In the genomic region with DNA sequence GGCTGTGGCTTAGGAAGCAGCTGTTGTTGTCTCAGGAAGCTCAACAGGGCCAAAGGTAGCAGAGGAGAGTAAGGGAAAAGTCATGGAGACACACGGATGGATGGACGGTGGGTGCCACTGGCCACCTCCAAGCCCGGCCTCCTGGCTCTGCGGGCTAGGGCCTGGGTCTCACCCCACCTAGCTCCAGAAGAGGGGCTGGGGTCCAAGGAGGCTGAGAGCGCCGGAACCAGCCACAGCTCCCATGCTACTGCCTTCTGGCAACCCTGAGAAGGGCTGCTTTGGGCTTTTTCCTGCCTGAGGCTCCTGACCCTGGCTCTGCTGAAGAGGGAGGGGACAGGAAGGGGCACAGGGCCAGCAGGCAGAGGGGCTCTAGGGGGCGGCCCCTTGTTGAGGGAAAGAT, we compare ENCODE assay signal across 20 cellular contexts. TPM values are rescaled to one million over a fixed set of nuclear protein-coding genes. Genes with fewer than 3 reads are reported as not detected.
DNase-seq lines count a peak whose midpoint lies in the region; ATAC-seq and TF ChIP-seq lines count a peak whose summit lies in the region.
"Had no signal": no experiment of that assay in that cellular context is flagged by ENCODE, and none has a peak within 500 bp of the region (broad histone marks: within the 10 kb centered on the region; RNA-seq: fewer than 3 reads in every experiment).

No MANE protein-coding gene starts in this region.

- H3K9me3 Mint-ChIP-seq in H9 (no peaks in the 10 kb centered on the region), progenitor cell of endocrine pancreas (ENCODE audit: low read depth) (no peaks in the 10 kb centered on the region)

- H3K4ac ChIP-seq in H9 (ENCODE audit: low read depth, low read length): no peak overlapping the region
- no peak overlapping the region for H3K4ac ChIP-seq in neuronal stem cell (ENCODE audit: low read length)

- no peaks in the 10 kb centered on the region for H3K23me2 ChIP-seq in H9 (ENCODE audit: insufficient read length, low read depth, low read length, poor library complexity, severe bottlenecking)

- H3K18ac ChIP-seq in H9 (ENCODE audit: insufficient read length, low read depth, low read length) (peak overlapping the region; percentile 19), neuronal stem cell (ENCODE audit: low read length) (peak overlapping the region; percentile 70)

- no peak for TF ChIP-seq CTCF in heart right ventricle (IDR thresholded peaks at IDR 0.05)
- no peak for TF ChIP-seq CTCF in H9 (conservative IDR thresholded peaks at IDR 0.05)
- no peak for TF ChIP-seq CTCF in uterus (IDR thresholded peaks at IDR 0.05)
- no peak for TF ChIP-seq CTCF in progenitor cell of endocrine pancreas (IDR thresholded peaks at IDR 0.05; ENCODE audit: unreplicated experiment)

- intact Hi-C loops in heart right ventricle (cut with DNase I) (no loop called here), left ventricle myocardium superior (cut with micrococcal nuclease) (no loop called here), uterus (cut with DNase I; ENCODE audit: low total_unique reads) (no loop called here)

- H3K4me1 ChIP-seq in heart right ventricle (peaks cover 12 to 70% (median 50%) of the 10 kb centered on the region in 9 donors), H9 (ENCODE audit: insufficient read depth, low read length) (no peaks in the 10 kb centered on the region), neuronal stem cell (ENCODE audit: control insufficient read depth in 2 of 2, insufficient read depth in 1 of 2, low read depth in 1 of 2, low read length in 2 of 2) (peaks cover 4 to 9% of the 10 kb centered on the region in 2 donors), uterus (no peaks in the 10 kb centered on the region)
- H3K4me1 ChIP-seq: HAP-1, SJSA1 had no signal

- H3K27me3 ChIP-seq in heart right ventricle: no peaks in the 10 kb centered on the region
- H3K27me3 ChIP-seq in H9 (ENCODE audit: insufficient read depth, low read length): no peaks in the 10 kb centered on the region
- peaks cover 0 to 62% (median 0%) of the 10 kb centered on the region in 3 experiments for H3K27me3 ChIP-seq in neuronal stem cell (ENCODE audit: control insufficient read depth in 3 of 3, insufficient read depth in 3 of 3, low read depth in 1 of 3, low read length in 3 of 3)
- no peaks in the 10 kb centered on the region for H3K27me3 ChIP-seq in uterus

- no peak overlapping the region for H3K9ac ChIP-seq in H9 (ENCODE audit: extremely low read depth, insufficient read length, low read length)
- H3K9ac ChIP-seq in neuronal stem cell (ENCODE audit: low read depth, low read length, poor library complexity): peak overlapping the region; percentile 25

- H2BK120ac ChIP-seq in H9 (ENCODE audit: low read depth, low read length, poor library complexity, severe bottlenecking) (no peak overlapping the region), neuronal stem cell (ENCODE audit: low read depth, low read length) (no peak overlapping the region)

- H4K8ac ChIP-seq in H9 (replicated peaks; ENCODE audit: insufficient read length, low read depth, low read length): no peak overlapping the region
- no peak overlapping the region for H4K8ac ChIP-seq in neuronal stem cell (ENCODE audit: low read depth, low read length)

- H3K27ac Mint-ChIP-seq in H9 (no peak overlapping the region; a peak in 1 of 7 replicates), progenitor cell of endocrine pancreas (no peak overlapping the region)

- H3K36me3 Mint-ChIP-seq in H9 (ENCODE audit: insufficient read depth in 1 of 3, low read depth in 3 of 3): no peaks in the 10 kb centered on the region
- H3K36me3 Mint-ChIP-seq in progenitor cell of endocrine pancreas (ENCODE audit: insufficient read depth): no peaks in the 10 kb centered on the region

- TF ChIP-seq POLR2A in uterus (IDR thresholded peaks at IDR 0.05): no peak

- H3K23ac ChIP-seq in H9 (ENCODE audit: insufficient read length, low read depth, low read length) (no peak overlapping the region), neuronal stem cell (ENCODE audit: low read depth, low read length, poor library complexity) (peak overlapping the region; percentile 16)

- H3K4me1 Mint-ChIP-seq in H9 (peaks cover 0 to 2% of the 10 kb centered on the region in 2 experiments; a peak in 1 of 4 replicates), progenitor cell of endocrine pancreas (ENCODE audit: low read depth) (no peaks in the 10 kb centered on the region)

- no peak for DNase-seq in heart right ventricle
- no peak for DNase-seq in left ventricle myocardium superior
- DNase-seq in H9: no peak
- DNase-seq in neuronal stem cell (ENCODE audit: low spot score): no peak
- DNase-seq in uterus: no peak
- no peak for DNase-seq in progenitor cell of endocrine pancreas (ENCODE audit: low spot score, unreplicated experiment)
- DNase-seq in H4 (ENCODE audit: low spot score): no peak
- DNase-seq: COR-L47; DMS 273 treated with DMSO at 0.1 percent for 48 hours; DMS79 treated with DMSO at 0.1 percent for 48 hours; Kasumi-1; NCI-H1048; NCI-H1417 treated with DMSO at 0.1 percent for 48 hours; NCI-H187; NK-92 treated with Interleukin-12 subunit alpha and Interleukin-12 subunit beta, amount 100 ng/mL, for 24 hours had no signal

- H2AFZ ChIP-seq in H9 (ENCODE audit: low read length) (no peak overlapping the region), neuronal stem cell (ENCODE audit: low read length) (peak overlapping the region; percentile 68)

- no peak overlapping the region for H2BK12ac ChIP-seq in H9 (ENCODE audit: insufficient read length, low read depth, low read length)
- no peak overlapping the region for H2BK12ac ChIP-seq in neuronal stem cell (ENCODE audit: low read length)

- H3K79me1 ChIP-seq in H9 (ENCODE audit: insufficient read depth, low read depth, low read length, poor library complexity, severe bottlenecking) (no peaks in the 10 kb centered on the region), neuronal stem cell (ENCODE audit: low read depth, low read length) (no peaks in the 10 kb centered on the region)

- ATAC-seq in heart right ventricle: peak in 3 of 8 donors; percentile 26 to 46 (median 37)
- no peak for ATAC-seq in left ventricle myocardium superior
- ATAC-seq: Panc1 had no signal

- H3K4me2 ChIP-seq in H9 (ENCODE audit: insufficient read depth, insufficient read length, low read length) (no peak overlapping the region), neuronal stem cell (ENCODE audit: insufficient read depth, low read length, poor library complexity, severe bottlenecking) (no peak overlapping the region)

- H4K91ac ChIP-seq in H9 (ENCODE audit: insufficient read length, low read depth, low read length) (no peak overlapping the region), neuronal stem cell (ENCODE audit: low read depth, low read length, poor library complexity) (no peak overlapping the region)

- H3K14ac ChIP-seq in H9 (ENCODE audit: insufficient read depth, low read length) (no peak overlapping the region), neuronal stem cell (ENCODE audit: low read length) (peak overlapping the region; percentile 40)

- H3T11ph ChIP-seq in H9 (ENCODE audit: low read length): no peak overlapping the region

- H3K27ac ChIP-seq in heart right ventricle: peak overlapping the region; percentile 18 to 90 (median 82)
- H3K27ac ChIP-seq in H9 (ENCODE audit: insufficient read length, low read depth, low read length): no peak overlapping the region
- no peak overlapping the region for H3K27ac ChIP-seq in neuronal stem cell (replicated peaks; ENCODE audit: low read length)
- peak overlapping the region; percentile 24 to 30 for H3K27ac ChIP-seq in uterus
- H3K27ac ChIP-seq: SJSA1 had no signal

- H3K4me3 Mint-ChIP-seq in H9: no peak overlapping the region
- no peak overlapping the region for H3K4me3 Mint-ChIP-seq in progenitor cell of endocrine pancreas (ENCODE audit: low read depth)

- H3K36me3 ChIP-seq in heart right ventricle (peaks cover 0 to 4% (median 0%) of the 10 kb centered on the region in 9 donors), neuronal stem cell (replicated peaks in 1 of 2; ENCODE audit: control insufficient read depth in 2 of 2, insufficient read depth in 2 of 2, low read length in 2 of 2) (no peaks in the 10 kb centered on the region), uterus (no peaks in the 10 kb centered on the region)
- H3K36me3 ChIP-seq: HAP-1, SJSA1 had no signal

- 55% methylated on average over 7 of the region's 7 CpGs for WGBS in heart right ventricle, 2 donors
- WGBS in H9 (ENCODE audit: extremely low coverage, insufficient read length, low lambda C conversion rate): no CpG with 5 or more reads among the region's 7 CpGs
- no CpG with 5 or more reads among the region's 7 CpGs for WGBS in neuronal stem cell (ENCODE audit: extremely low coverage in 2 of 2, insufficient read length in 2 of 2, insufficient replicate concordance in 1 of 2), 2 donors

- no peak overlapping the region for H2BK5ac ChIP-seq in H9 (ENCODE audit: insufficient read length, low read length)
- peak overlapping the region; percentile 43 for H2BK5ac ChIP-seq in neuronal stem cell (ENCODE audit: low read length)

- no peak overlapping the region for H3K56ac ChIP-seq in H9 (ENCODE audit: insufficient read length, low read depth, low read length)

- H2BK20ac ChIP-seq in H9 (ENCODE audit: low read depth, low read length, poor library complexity, severe bottlenecking): no peak overlapping the region

- H2AK5ac ChIP-seq in H9 (ENCODE audit: insufficient read length, low read length) (no peak overlapping the region), neuronal stem cell (ENCODE audit: low read depth, low read length) (peak overlapping the region; percentile 45)

- peaks cover 1% of the 10 kb centered on the region for H3K27me3 Mint-ChIP-seq in H9 (ENCODE audit: low read depth)
- peaks cover 12% of the 10 kb centered on the region for H3K27me3 Mint-ChIP-seq in progenitor cell of endocrine pancreas

- H3K9me3 ChIP-seq in heart right ventricle (no peaks in the 10 kb centered on the region), H9 (ENCODE audit: control insufficient read depth, low read depth, low read length) (no peaks in the 10 kb centered on the region), neuronal stem cell (replicated peaks in 1 of 2; ENCODE audit: control insufficient read depth in 2 of 2, insufficient read depth in 1 of 2, low read depth in 1 of 2, low read length in 2 of 2) (no peaks in the 10 kb centered on the region), uterus (no peaks in the 10 kb centered on the region)
- H3K9me3 ChIP-seq: HAP-1 had no signal

- no peak overlapping the region for H2BK15ac ChIP-seq in H9 (ENCODE audit: low read depth, low read length)
- no peak overlapping the region for H2BK15ac ChIP-seq in neuronal stem cell (ENCODE audit: low read length)

- no peak overlapping the region for H4K5ac ChIP-seq in H9 (ENCODE audit: insufficient read length, low read depth, low read length)

- peak overlapping the region in 1 of 10 donors; percentile 10 for H3K4me3 ChIP-seq in heart right ventricle
- H3K4me3 ChIP-seq in neuronal stem cell (ENCODE audit: low read length in 2 of 2): no peak overlapping the region
- H3K4me3 ChIP-seq in uterus: no peak overlapping the region
- H3K4me3 ChIP-seq: HAP-1, SJSA1 had no signal

- peaks cover 2% of the 10 kb centered on the region for H4K20me1 ChIP-seq in H9 (ENCODE audit: control insufficient read depth, insufficient read depth, insufficient read length)

- no peaks in the 10 kb centered on the region for H3K79me2 ChIP-seq in H9 (ENCODE audit: insufficient read depth, low read length)

RNA-seq across cellular contexts. Expression of a gene that starts 11.2 kb away (rescaled TPM):
- total RNA-seq in heart right ventricle (10 to 100 TPM in 7 of 10 donors, 1 to 10 TPM in 3; 3.8 to 70.9 (median 12.7) TPM), left ventricle myocardium superior (19.1 TPM), H9 (2021) (not detected in 2 replicates), uterus (1 to 10 TPM in 3 of 4 donors, not detected in 1; 2.1 to 6.5 (median 6.2) TPM), progenitor cell of endocrine pancreas (not detected in 2 replicates)
- 10 to 100 TPM; 30.0 to 34.3 TPM for polyA plus RNA-seq in heart right ventricle
- polyA plus RNA-seq in neuronal stem cell (2013, experiment 1 of 2): 0.04 TPM
- polyA plus RNA-seq in neuronal stem cell (2013, experiment 2 of 2): 0.03 TPM
- not detected in 2 replicates for total RNA-seq in H4 (2014; rRNA removed; shearing (Covaris generic))
- total RNA-seq: MCF 10A, NCI-H460, SJSA1 had no signal

RNA-seq across cellular contexts. Expression of a gene that starts 25.3 kb away (rescaled TPM):
- 10 to 100 TPM; 16.6 to 84.2 (median 26.6) TPM for total RNA-seq in heart right ventricle
- 10 to 100 TPM; 41.0 to 90.1 TPM for polyA plus RNA-seq in heart right ventricle
- total RNA-seq in left ventricle myocardium superior: 55.5 TPM
- total RNA-seq in H9 (2021): 5.7 and 6.9 TPM in 2 replicates
- polyA plus RNA-seq in neuronal stem cell (2013, experiment 1 of 2): 5.1 TPM
- polyA plus RNA-seq in neuronal stem cell (2013, experiment 2 of 2): 5.9 TPM
- total RNA-seq in uterus: 10 to 100 TPM in 3 of 4 donors, 1 to 10 TPM in 1; 5.6 to 21.2 (median 15.8) TPM
- 12.6 and 13.2 TPM in 2 replicates for total RNA-seq in progenitor cell of endocrine pancreas
- total RNA-seq in H4 (2014; rRNA removed; shearing (Covaris generic)): 4.0 and 4.3 TPM in 2 replicates

RNA-seq across cellular contexts. Expression of a gene that starts 49.1 kb away (rescaled TPM):
- total RNA-seq in heart right ventricle (10 to 100 TPM in 8 of 10 donors, 1 to 10 TPM in 2; 9.1 to 20.7 (median 14.1) TPM), left ventricle myocardium superior (17.1 TPM), H9 (2021) (16.3 and 17.9 TPM in 2 replicates), uterus (10 to 100 TPM in 3 of 4 donors, 1 to 10 TPM in 1; 2.0 to 20.9 (median 13.3) TPM), progenitor cell of endocrine pancreas (5.4 and 6.4 TPM in 2 replicates)
- polyA plus RNA-seq in heart right ventricle: 1 to 10 TPM; 5.0 to 5.4 TPM
- 13.6 TPM for polyA plus RNA-seq in neuronal stem cell (2013, experiment 1 of 2)
- polyA plus RNA-seq in neuronal stem cell (2013, experiment 2 of 2): 14.1 TPM
- 1.2 and 1.8 TPM in 2 replicates for total RNA-seq in H4 (2014; rRNA removed; shearing (Covaris generic))
- total RNA-seq: MCF 10A had no signal

Comparison
In these comparisons a context has a peak if more than half of its experiments do, and no peak if none do; other contexts are left out.
1. H3K27ac ChIP-seq: peak in heart right ventricle (10 of 10) and uterus (2 of 2); none in H9 (single experiment) and neuronal stem cell (single experiment).